1 cellular context compared by ENCODE assay signal in the genomic region with DNA sequence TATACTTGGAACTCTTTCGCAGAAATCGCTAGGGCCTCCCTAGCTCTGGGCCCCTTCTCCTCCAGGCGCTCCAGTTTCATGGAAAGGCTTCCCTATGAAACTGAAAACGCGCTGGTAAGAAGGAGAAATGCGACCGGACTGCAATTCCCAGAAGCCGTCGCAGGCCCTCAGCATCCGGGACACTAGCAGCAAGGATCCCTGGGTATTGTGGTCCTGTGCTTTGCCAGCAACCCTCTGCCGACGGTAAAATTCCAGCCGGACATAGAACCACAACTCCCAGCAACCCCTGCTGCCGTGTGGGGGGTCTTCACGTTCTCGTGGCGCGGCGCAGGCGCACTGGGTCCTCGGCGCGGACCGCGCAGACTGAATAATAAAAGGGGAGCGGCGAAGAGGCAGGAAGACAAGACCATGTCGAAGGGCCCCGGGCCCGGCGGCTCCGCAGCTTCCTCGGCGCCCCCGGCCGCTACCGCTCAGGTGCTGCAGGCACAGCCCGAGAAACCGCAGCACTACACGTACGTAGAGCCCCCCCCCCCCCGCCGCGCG.
TF ChIP-seq lines count a peak whose summit lies in the region.

A gene with protein sequence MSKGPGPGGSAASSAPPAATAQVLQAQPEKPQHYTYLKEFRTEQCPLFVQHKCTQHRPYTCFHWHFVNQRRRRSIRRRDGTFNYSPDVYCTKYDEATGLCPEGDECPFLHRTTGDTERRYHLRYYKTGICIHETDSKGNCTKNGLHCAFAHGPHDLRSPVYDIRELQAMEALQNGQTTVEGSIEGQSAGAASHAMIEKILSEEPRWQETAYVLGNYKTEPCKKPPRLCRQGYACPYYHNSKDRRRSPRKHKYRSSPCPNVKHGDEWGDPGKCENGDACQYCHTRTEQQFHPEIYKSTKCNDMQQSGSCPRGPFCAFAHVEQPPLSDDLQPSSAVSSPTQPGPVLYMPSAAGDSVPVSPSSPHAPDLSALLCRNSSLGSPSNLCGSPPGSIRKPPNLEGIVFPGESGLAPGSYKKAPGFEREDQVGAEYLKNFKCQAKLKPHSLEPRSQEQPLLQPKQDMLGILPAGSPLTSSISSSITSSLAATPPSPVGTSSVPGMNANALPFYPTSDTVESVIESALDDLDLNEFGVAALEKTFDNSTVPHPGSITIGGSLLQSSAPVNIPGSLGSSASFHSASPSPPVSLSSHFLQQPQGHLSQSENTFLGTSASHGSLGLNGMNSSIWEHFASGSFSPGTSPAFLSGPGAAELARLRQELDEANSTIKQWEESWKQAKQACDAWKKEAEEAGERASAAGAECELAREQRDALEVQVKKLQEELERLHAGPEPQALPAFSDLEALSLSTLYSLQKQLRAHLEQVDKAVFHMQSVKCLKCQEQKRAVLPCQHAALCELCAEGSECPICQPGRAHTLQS (plus strand): TSS at position 334 of the 543 bp plus-strand sequence. CDS start 75 bp downstream, at position 409.

TF ChIP-seq in HepG2, 621 proteins besides CTCF, POLR2A, EP300 and RAD21 (continued from another document and continues in another):
- TF ChIP-seq, protein P1, sequence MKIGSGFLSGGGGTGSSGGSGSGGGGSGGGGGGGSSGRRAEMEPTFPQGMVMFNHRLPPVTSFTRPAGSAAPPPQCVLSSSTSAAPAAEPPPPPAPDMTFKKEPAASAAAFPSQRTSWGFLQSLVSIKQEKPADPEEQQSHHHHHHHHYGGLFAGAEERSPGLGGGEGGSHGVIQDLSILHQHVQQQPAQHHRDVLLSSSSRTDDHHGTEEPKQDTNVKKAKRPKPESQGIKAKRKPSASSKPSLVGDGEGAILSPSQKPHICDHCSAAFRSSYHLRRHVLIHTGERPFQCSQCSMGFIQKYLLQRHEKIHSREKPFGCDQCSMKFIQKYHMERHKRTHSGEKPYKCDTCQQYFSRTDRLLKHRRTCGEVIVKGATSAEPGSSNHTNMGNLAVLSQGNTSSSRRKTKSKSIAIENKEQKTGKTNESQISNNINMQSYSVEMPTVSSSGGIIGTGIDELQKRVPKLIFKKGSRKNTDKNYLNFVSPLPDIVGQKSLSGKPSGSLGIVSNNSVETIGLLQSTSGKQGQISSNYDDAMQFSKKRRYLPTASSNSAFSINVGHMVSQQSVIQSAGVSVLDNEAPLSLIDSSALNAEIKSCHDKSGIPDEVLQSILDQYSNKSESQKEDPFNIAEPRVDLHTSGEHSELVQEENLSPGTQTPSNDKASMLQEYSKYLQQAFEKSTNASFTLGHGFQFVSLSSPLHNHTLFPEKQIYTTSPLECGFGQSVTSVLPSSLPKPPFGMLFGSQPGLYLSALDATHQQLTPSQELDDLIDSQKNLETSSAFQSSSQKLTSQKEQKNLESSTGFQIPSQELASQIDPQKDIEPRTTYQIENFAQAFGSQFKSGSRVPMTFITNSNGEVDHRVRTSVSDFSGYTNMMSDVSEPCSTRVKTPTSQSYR (CRISPR knock-in tag; IDR thresholded peaks at IDR 0.05; ENCODE audit: borderline replicate concordance): peak; percentile 73; the same call in 1 of the 2 replicates
- TF ChIP-seq, protein P2, sequence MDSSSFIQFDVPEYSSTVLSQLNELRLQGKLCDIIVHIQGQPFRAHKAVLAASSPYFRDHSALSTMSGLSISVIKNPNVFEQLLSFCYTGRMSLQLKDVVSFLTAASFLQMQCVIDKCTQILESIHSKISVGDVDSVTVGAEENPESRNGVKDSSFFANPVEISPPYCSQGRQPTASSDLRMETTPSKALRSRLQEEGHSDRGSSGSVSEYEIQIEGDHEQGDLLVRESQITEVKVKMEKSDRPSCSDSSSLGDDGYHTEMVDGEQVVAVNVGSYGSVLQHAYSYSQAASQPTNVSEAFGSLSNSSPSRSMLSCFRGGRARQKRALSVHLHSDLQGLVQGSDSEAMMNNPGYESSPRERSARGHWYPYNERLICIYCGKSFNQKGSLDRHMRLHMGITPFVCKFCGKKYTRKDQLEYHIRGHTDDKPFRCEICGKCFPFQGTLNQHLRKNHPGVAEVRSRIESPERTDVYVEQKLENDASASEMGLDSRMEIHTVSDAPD (CRISPR knock-in tag; IDR thresholded peaks at IDR 0.05): peak; percentile 14; the same call in 1 of the 2 replicates
- TF ChIP-seq ZNF598 (CRISPR knock-in tag; IDR thresholded peaks at IDR 0.05; ENCODE audit: borderline replicate concordance): 0 out of 2 replicates have a peak, but pooled peaks have one; percentile 53
- TF ChIP-seq, protein P3, sequence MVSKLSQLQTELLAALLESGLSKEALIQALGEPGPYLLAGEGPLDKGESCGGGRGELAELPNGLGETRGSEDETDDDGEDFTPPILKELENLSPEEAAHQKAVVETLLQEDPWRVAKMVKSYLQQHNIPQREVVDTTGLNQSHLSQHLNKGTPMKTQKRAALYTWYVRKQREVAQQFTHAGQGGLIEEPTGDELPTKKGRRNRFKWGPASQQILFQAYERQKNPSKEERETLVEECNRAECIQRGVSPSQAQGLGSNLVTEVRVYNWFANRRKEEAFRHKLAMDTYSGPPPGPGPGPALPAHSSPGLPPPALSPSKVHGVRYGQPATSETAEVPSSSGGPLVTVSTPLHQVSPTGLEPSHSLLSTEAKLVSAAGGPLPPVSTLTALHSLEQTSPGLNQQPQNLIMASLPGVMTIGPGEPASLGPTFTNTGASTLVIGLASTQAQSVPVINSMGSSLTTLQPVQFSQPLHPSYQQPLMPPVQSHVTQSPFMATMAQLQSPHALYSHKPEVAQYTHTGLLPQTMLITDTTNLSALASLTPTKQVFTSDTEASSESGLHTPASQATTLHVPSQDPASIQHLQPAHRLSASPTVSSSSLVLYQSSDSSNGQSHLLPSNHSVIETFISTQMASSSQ (IDR thresholded peaks at IDR 0.05; ENCODE audit: low read depth): 0 out of 2 replicates have a peak, but pooled peaks have one; percentile 45
- TF ChIP-seq, protein P3 (CRISPR knock-in tag; IDR thresholded peaks at IDR 0.05; ENCODE audit: borderline replicate concordance): no peak; the same call in 1 of the 2 replicates
- no peak for TF ChIP-seq GABPA (IDR thresholded peaks at IDR 0.05; ENCODE audit: low read depth, low read length)
- peak; percentile 83 for TF ChIP-seq GABPA (CRISPR knock-in tag; IDR thresholded peaks at IDR 0.05; ENCODE audit: low read depth)
- peak; percentile 93 for TF ChIP-seq TBL1XR1 (IDR thresholded peaks at IDR 0.05; ENCODE audit: borderline replicate concordance, low read length, partially characterized antibody)
- no peak for TF ChIP-seq NR2F6 (IDR thresholded peaks at IDR 0.05)
- peak; percentile 45; the same call in 1 of the 2 replicates for TF ChIP-seq NR2F6 (CRISPR knock-in tag; IDR thresholded peaks at IDR 0.05)
- TF ChIP-seq ZNF350 (CRISPR knock-in tag; IDR thresholded peaks at IDR 0.05; ENCODE audit: borderline replicate concordance, low read depth): 0 out of 2 replicates have a peak, but pooled peaks have one; percentile 31
- no peak for TF ChIP-seq SMARCE1 (IDR thresholded peaks at IDR 0.05; ENCODE audit: borderline replicate concordance)
- TF ChIP-seq ZNF556 (CRISPR knock-in tag; IDR thresholded peaks at IDR 0.05; ENCODE audit: borderline replicate concordance): 0 out of 2 replicates have a peak, but pooled peaks have one; percentile 3
- 0 out of 2 replicates have a peak, but pooled peaks have one; percentile 5 for TF ChIP-seq ISL2 (CRISPR knock-in tag; IDR thresholded peaks at IDR 0.05)
- TF ChIP-seq, protein P4, sequence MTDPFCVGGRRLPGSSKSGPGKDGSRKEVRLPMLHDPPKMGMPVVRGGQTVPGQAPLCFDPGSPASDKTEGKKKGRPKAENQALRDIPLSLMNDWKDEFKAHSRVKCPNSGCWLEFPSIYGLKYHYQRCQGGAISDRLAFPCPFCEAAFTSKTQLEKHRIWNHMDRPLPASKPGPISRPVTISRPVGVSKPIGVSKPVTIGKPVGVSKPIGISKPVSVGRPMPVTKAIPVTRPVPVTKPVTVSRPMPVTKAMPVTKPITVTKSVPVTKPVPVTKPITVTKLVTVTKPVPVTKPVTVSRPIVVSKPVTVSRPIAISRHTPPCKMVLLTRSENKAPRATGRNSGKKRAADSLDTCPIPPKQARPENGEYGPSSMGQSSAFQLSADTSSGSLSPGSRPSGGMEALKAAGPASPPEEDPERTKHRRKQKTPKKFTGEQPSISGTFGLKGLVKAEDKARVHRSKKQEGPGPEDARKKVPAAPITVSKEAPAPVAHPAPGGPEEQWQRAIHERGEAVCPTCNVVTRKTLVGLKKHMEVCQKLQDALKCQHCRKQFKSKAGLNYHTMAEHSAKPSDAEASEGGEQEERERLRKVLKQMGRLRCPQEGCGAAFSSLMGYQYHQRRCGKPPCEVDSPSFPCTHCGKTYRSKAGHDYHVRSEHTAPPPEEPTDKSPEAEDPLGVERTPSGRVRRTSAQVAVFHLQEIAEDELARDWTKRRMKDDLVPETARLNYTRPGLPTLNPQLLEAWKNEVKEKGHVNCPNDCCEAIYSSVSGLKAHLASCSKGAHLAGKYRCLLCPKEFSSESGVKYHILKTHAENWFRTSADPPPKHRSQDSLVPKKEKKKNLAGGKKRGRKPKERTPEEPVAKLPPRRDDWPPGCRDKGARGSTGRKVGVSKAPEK (CRISPR knock-in tag; IDR thresholded peaks at IDR 0.05; ENCODE audit: borderline replicate concordance): no peak
- TF ChIP-seq, protein P5, sequence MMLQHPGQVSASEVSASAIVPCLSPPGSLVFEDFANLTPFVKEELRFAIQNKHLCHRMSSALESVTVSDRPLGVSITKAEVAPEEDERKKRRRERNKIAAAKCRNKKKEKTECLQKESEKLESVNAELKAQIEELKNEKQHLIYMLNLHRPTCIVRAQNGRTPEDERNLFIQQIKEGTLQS (CRISPR knock-in tag; IDR thresholded peaks at IDR 0.05): no peak
- TF ChIP-seq JDP2 (CRISPR knock-in tag; IDR thresholded peaks at IDR 0.05; ENCODE audit: borderline replicate concordance): no peak
- no peak for TF ChIP-seq YEATS4 (CRISPR knock-in tag; IDR thresholded peaks at IDR 0.05; ENCODE audit: borderline replicate concordance)
- peak; percentile 95; the same call in 1 of the 2 replicates for TF ChIP-seq ZNF33A (CRISPR knock-in tag; IDR thresholded peaks at IDR 0.05; ENCODE audit: borderline replicate concordance)
- TF ChIP-seq, protein P6, sequence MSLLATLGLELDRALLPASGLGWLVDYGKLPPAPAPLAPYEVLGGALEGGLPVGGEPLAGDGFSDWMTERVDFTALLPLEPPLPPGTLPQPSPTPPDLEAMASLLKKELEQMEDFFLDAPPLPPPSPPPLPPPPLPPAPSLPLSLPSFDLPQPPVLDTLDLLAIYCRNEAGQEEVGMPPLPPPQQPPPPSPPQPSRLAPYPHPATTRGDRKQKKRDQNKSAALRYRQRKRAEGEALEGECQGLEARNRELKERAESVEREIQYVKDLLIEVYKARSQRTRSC (CRISPR knock-in tag; IDR thresholded peaks at IDR 0.05; ENCODE audit: low read depth): no peak
- TF ChIP-seq, protein P7, sequence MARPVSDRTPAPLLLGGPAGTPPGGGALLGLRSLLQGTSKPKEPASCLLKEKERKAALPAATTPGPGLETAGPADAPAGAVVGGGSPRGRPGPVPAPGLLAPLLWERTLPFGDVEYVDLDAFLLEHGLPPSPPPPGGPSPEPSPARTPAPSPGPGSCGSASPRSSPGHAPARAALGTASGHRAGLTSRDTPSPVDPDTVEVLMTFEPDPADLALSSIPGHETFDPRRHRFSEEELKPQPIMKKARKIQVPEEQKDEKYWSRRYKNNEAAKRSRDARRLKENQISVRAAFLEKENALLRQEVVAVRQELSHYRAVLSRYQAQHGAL (CRISPR knock-in tag; IDR thresholded peaks at IDR 0.05; ENCODE audit: not compliant biosample characterization): no peak
- TF ChIP-seq TBX2 (CRISPR knock-in tag; IDR thresholded peaks at IDR 0.05; ENCODE audit: borderline replicate concordance): peak; percentile 87; the same call in 1 of the 2 replicates
- peak; percentile 99 for TF ChIP-seq ZNF143 (CRISPR knock-in tag; IDR thresholded peaks at IDR 0.05)
- TF ChIP-seq, protein P8, sequence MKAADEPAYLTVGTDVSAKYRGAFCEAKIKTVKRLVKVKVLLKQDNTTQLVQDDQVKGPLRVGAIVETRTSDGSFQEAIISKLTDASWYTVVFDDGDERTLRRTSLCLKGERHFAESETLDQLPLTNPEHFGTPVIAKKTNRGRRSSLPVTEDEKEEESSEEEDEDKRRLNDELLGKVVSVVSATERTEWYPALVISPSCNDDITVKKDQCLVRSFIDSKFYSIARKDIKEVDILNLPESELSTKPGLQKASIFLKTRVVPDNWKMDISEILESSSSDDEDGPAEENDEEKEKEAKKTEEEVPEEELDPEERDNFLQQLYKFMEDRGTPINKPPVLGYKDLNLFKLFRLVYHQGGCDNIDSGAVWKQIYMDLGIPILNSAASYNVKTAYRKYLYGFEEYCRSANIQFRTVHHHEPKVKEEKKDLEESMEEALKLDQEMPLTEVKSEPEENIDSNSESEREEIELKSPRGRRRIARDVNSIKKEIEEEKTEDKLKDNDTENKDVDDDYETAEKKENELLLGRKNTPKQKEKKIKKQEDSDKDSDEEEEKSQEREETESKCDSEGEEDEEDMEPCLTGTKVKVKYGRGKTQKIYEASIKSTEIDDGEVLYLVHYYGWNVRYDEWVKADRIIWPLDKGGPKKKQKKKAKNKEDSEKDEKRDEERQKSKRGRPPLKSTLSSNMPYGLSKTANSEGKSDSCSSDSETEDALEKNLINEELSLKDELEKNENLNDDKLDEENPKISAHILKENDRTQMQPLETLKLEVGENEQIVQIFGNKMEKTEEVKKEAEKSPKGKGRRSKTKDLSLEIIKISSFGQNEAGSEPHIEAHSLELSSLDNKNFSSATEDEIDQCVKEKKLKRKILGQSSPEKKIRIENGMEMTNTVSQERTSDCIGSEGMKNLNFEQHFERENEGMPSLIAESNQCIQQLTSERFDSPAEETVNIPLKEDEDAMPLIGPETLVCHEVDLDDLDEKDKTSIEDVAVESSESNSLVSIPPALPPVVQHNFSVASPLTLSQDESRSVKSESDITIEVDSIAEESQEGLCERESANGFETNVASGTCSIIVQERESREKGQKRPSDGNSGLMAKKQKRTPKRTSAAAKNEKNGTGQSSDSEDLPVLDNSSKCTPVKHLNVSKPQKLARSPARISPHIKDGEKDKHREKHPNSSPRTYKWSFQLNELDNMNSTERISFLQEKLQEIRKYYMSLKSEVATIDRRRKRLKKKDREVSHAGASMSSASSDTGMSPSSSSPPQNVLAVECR (CRISPR knock-in tag; IDR thresholded peaks at IDR 0.05; ENCODE audit: borderline replicate concordance): peak; percentile 85; the same call in 1 of the 2 replicates
- TF ChIP-seq ETV6 (CRISPR knock-in tag; conservative IDR thresholded peaks at IDR 0.05): no peak
- 0 out of 2 replicates have a peak, but pooled peaks have one; percentile 60 for TF ChIP-seq NAIF1 (CRISPR knock-in tag; IDR thresholded peaks at IDR 0.05; ENCODE audit: borderline replicate concordance)
- TF ChIP-seq POLR2AphosphoS5 (IDR thresholded peaks at IDR 0.05; ENCODE audit: low read depth, low read length): peak; percentile 85
- peak; percentile 33 for TF ChIP-seq PHF20 (CRISPR knock-in tag; IDR thresholded peaks at IDR 0.05)
- no peak for TF ChIP-seq HNRNPUL1 (IDR thresholded peaks at IDR 0.05; ENCODE audit: low read depth, low read length)
- peak; percentile 65 for TF ChIP-seq FOXA3 (CRISPR knock-in tag; IDR thresholded peaks at IDR 0.05)
- TF ChIP-seq ATF1 (CRISPR knock-in tag; IDR thresholded peaks at IDR 0.05): peak; percentile 95
